8 cellular contexts compared by ENCODE assay signal in genomic region chr2:65227035-65227470, GRCh38. TPM values are rescaled to one million over a fixed set of nuclear protein-coding genes. Genes with fewer than 3 reads are reported as not detected.
DNase-seq lines count a peak whose midpoint lies in the region; ATAC-seq and TF ChIP-seq lines count a peak whose summit lies in the region.

No MANE protein-coding gene starts in this region.

- peaks cover 35% of the 10 kb centered on the region for H3K4me1 Mint-ChIP-seq in activated CD4-positive, alpha-beta T cell treated with anti-CD3 and anti-CD28 coated beads, Interleukin-2, amount 10 ng/mL, durations not matched to agents 7 days and 5 days
- peaks cover 53% of the 10 kb centered on the region for H3K4me1 Mint-ChIP-seq in brain
- H3K4me1 Mint-ChIP-seq in stimulated activated naive CD8-positive, alpha-beta T cell treated with anti-CD3 and anti-CD28 coated beads, Interleukin-15, amount 100 ng/mL, for 72 hours, result peaks cover 25% of the 10 kb centered on the region

- H3K4me3 Mint-ChIP-seq in activated CD4-positive, alpha-beta T cell treated with anti-CD3 and anti-CD28 coated beads, Interleukin-2, amount 10 ng/mL, durations not matched to agents 7 days and 5 days, result peak overlapping the region; percentile 98
- H3K4me3 Mint-ChIP-seq in brain, result peak overlapping the region; percentile 95 to 99 (median 97)
- peak overlapping the region; percentile 88 to 97 for H3K4me3 Mint-ChIP-seq in stimulated activated naive CD8-positive, alpha-beta T cell treated with anti-CD3 and anti-CD28 coated beads, Interleukin-15, amount 100 ng/mL, for 72 hours

- H3K27me3 ChIP-seq in kidney epithelial cell (ENCODE audit: control insufficient read depth, insufficient read depth, low read length), result no peaks in the 10 kb centered on the region

- peak overlapping the region; percentile 100 for H3K27ac Mint-ChIP-seq in activated CD4-positive, alpha-beta T cell treated with anti-CD3 and anti-CD28 coated beads, Interleukin-2, amount 10 ng/mL, durations not matched to agents 7 days and 5 days
- H3K27ac Mint-ChIP-seq in brain, result peak overlapping the region; percentile 98 to 99 (median 98)
- peak overlapping the region; percentile 98 to 99 for H3K27ac Mint-ChIP-seq in stimulated activated naive CD8-positive, alpha-beta T cell treated with anti-CD3 and anti-CD28 coated beads, Interleukin-15, amount 100 ng/mL, for 72 hours

- TF ChIP-seq CTCF in HFF-Myc (IDR thresholded peaks at IDR 0.05; ENCODE audit: low read depth, low read length, missing control alignments) (no peak), brain (conservative IDR thresholded peaks at IDR 0.05) (no peak), kidney epithelial cell (IDR thresholded peaks at IDR 0.05; ENCODE audit: insufficient read depth, low read length, poor library complexity, severe bottlenecking) (no peak)

- POLR2A ChIA-PET in activated CD4-positive, alpha-beta T cell treated with anti-CD3 and anti-CD28 coated beads, Interleukin-2, amount 10 ng/mL, durations not matched to agents 7 days and 5 days (lab: Charles Lee), result interaction anchor here (0.7 to 1.3 kb wide), 6 partner anchors 9 to 703 kb away, joined by 3 to 8 read pairs (median 3); partner anchors contain the start of genes AFTPH, CEP68 and RAB1A

- H3K36me3 Mint-ChIP-seq in activated CD4-positive, alpha-beta T cell treated with anti-CD3 and anti-CD28 coated beads, Interleukin-2, amount 10 ng/mL, durations not matched to agents 7 days and 5 days (ENCODE audit: low read depth), result peaks cover 23% of the 10 kb centered on the region
- peaks cover 15% of the 10 kb centered on the region for H3K36me3 Mint-ChIP-seq in brain

- no peaks in the 10 kb centered on the region for H3K9me3 Mint-ChIP-seq in activated CD4-positive, alpha-beta T cell treated with anti-CD3 and anti-CD28 coated beads, Interleukin-2, amount 10 ng/mL, durations not matched to agents 7 days and 5 days
- H3K9me3 Mint-ChIP-seq in brain, result no peaks in the 10 kb centered on the region
- H3K9me3 Mint-ChIP-seq in stimulated activated naive CD8-positive, alpha-beta T cell treated with anti-CD3 and anti-CD28 coated beads, Interleukin-15, amount 100 ng/mL, for 72 hours, result no peaks in the 10 kb centered on the region

- no peaks in the 10 kb centered on the region for H3K36me3 ChIP-seq in kidney epithelial cell (ENCODE audit: control insufficient read depth, insufficient read depth, low read length)

- peak overlapping the region; percentile 62 for H3K4me3 ChIP-seq in HFF-Myc (replicated peaks; ENCODE audit: low read depth, low read length)
- H3K4me3 ChIP-seq in kidney epithelial cell (ENCODE audit: low read depth, low read length), result peak overlapping the region; percentile 89

- ATAC-seq in stimulated activated naive CD8-positive, alpha-beta T cell treated with anti-CD3 and anti-CD28 coated beads, Interleukin-15, amount 100 ng/mL, for 72 hours, result peak; percentile 12

- DNase-seq in activated CD4-positive, alpha-beta T cell treated with anti-CD3 and anti-CD28 coated beads, Interleukin-2, amount 10 ng/mL, durations not matched to agents 7 days and 5 days, result no peak
- DNase-seq in activated CD4-positive, alpha-beta T cell treated with anti-CD3 and anti-CD28 coated beads for 48 hours, result no peak
- DNase-seq in HFF-Myc (ENCODE audit: extremely low read depth, low read depth) (no peak), NCI-H146 (lab: John Stamatoyannopoulos, UW) (peak; percentile 36), kidney epithelial cell (ENCODE audit: low read depth) (no peak), GDM1 (lab: John Stamatoyannopoulos, UW) (no peak)
- DNase-seq in stimulated activated naive CD8-positive, alpha-beta T cell treated with anti-CD3 and anti-CD28 coated beads, Interleukin-15, amount 100 ng/mL, for 72 hours, result no peak

- H3K27me3 Mint-ChIP-seq in activated CD4-positive, alpha-beta T cell treated with anti-CD3 and anti-CD28 coated beads, Interleukin-2, amount 10 ng/mL, durations not matched to agents 7 days and 5 days, result no peaks in the 10 kb centered on the region
- H3K27me3 Mint-ChIP-seq in brain, result peaks cover 8% of the 10 kb centered on the region
- no peaks in the 10 kb centered on the region for H3K27me3 Mint-ChIP-seq in stimulated activated naive CD8-positive, alpha-beta T cell treated with anti-CD3 and anti-CD28 coated beads, Interleukin-15, amount 100 ng/mL, for 72 hours

- CTCF ChIA-PET in activated CD4-positive, alpha-beta T cell treated with anti-CD3 and anti-CD28 coated beads, Interleukin-2, amount 10 ng/mL, durations not matched to agents 7 days and 5 days (lab: Charles Lee), result interaction anchor here (0.7 to 1.4 kb wide), 4 partner anchors 10 to 163 kb away, joined by 3 to 4 read pairs (median 4); no protein-coding TSS in a partner anchor

RNA-seq across cellular contexts. Expression of gene ACTR2, which starts 0.6 kb away (rescaled TPM):
- 100 to 1,000 TPM; 467 to 502 TPM for total RNA-seq in activated CD4-positive, alpha-beta T cell treated with anti-CD3 and anti-CD28 coated beads, Interleukin-2, amount 10 ng/mL, durations not matched to agents 7 days and 5 days
- polyA plus RNA-seq in brain (ENCODE audit: insufficient read depth, low read depth, low replicate concordance), result 86.5 TPM
- total RNA-seq in kidney epithelial cell, result 126 and 139 TPM in 2 replicates
